In genomic region chr19:6099037-6099436, GRCh38 we compare ENCODE assay signal across 25 cellular contexts. TPM values are rescaled to one million over a fixed set of nuclear protein-coding genes. Genes with fewer than 3 reads are reported as not detected.
A peak's percentile ranks its signal among the peaks of the same experiment; 100 is the strongest.
DNase-seq lines count a peak whose midpoint lies in the region; ATAC-seq, FAIRE-seq and TF ChIP-seq lines count a peak whose summit lies in the region.
"Had no signal": no experiment of that assay in that cellular context is flagged by ENCODE, and none has a peak within 500 bp of the region (broad histone marks: within the 10 kb centered on the region; RNA-seq: fewer than 3 reads in every experiment).

No MANE protein-coding gene starts in this region.

- H3K27ac Mint-ChIP-seq in Calu3 (ENCODE audit: unreplicated experiment) = no peak overlapping the region
- H3K27ac Mint-ChIP-seq: mesothelial cell of epicardium had no signal

- no peaks in the 10 kb centered on the region for H3K27me3 ChIP-seq in left ventricle myocardium inferior (ENCODE audit: low read depth)
- H3K27me3 ChIP-seq in keratinocyte (ENCODE audit: control insufficient read depth, extremely low read depth, insufficient read depth, low read length) = no peaks in the 10 kb centered on the region
- H3K27me3 ChIP-seq in rectal smooth muscle tissue (ENCODE audit: control insufficient read depth, insufficient read depth, low read length) = no peaks in the 10 kb centered on the region
- H3K27me3 ChIP-seq in vagina = no peaks in the 10 kb centered on the region
- H3K27me3 ChIP-seq: BLaER1 treated with 17β-estradiol and CSF1 and Interleukin-3, amounts not matched to agents 10 nM and 100 nM had no signal

- H3K79me2 ChIP-seq in keratinocyte (ENCODE audit: control insufficient read depth, insufficient read depth, low read length) = peaks cover 46% of the 10 kb centered on the region

- H2AFZ ChIP-seq in keratinocyte (ENCODE audit: control insufficient read depth, low read length) = no peak overlapping the region
- H2AFZ ChIP-seq: neural progenitor cell had no signal

- no peaks in the 10 kb centered on the region for H3K36me3 Mint-ChIP-seq in Calu3 (ENCODE audit: insufficient read depth, unreplicated experiment)
- H3K36me3 Mint-ChIP-seq: mesothelial cell of epicardium had no signal

- no peak overlapping the region for H3K4me3 Mint-ChIP-seq in Calu3 (ENCODE audit: low read depth, unreplicated experiment)
- H3K4me3 Mint-ChIP-seq: activated CD4-positive, alpha-beta T cell treated with anti-CD3 and anti-CD28 coated beads, Interleukin-2, amount 10 ng/mL, durations not matched to agents 7 days and 5 days; mesothelial cell of epicardium; neural progenitor cell had no signal

- peaks cover 17% of the 10 kb centered on the region for H3K4me1 Mint-ChIP-seq in Calu3 (ENCODE audit: low read depth, unreplicated experiment)

- H3K9me3 ChIP-seq in left ventricle myocardium inferior (replicated peaks) (no peaks in the 10 kb centered on the region), keratinocyte (ENCODE audit: control insufficient read depth, low read depth, low read length) (no peaks in the 10 kb centered on the region), vagina (no peaks in the 10 kb centered on the region)
- H3K9me3 ChIP-seq: A549 had no signal

- no peaks in the 10 kb centered on the region for H3K27me3 Mint-ChIP-seq in Calu3 (ENCODE audit: unreplicated experiment)
- H3K27me3 Mint-ChIP-seq: activated CD4-positive, alpha-beta T cell treated with anti-CD3 and anti-CD28 coated beads, Interleukin-2, amount 10 ng/mL, durations not matched to agents 7 days and 5 days had no signal

- H3K27ac ChIP-seq in left ventricle myocardium inferior (replicated peaks) (peak overlapping the region; percentile 75), keratinocyte (ENCODE audit: control insufficient read depth, insufficient read depth, low read length) (no peak overlapping the region), rectal smooth muscle tissue (ENCODE audit: low read depth, low read length) (peak overlapping the region; percentile 87), vagina (peak overlapping the region; percentile 76)
- H3K27ac ChIP-seq: A549, neural progenitor cell had no signal

- DNase-seq in left ventricle myocardium inferior (no peak), Right ventricle myocardium superior (no peak), keratinocyte (ENCODE audit: low read depth, low spot score) (no peak), vagina (ENCODE audit: extremely low spot score in 2 of 2) (no peak), Calu3 (no peak), NOMO-1 treated with DMSO at 0.1 percent for 48 hours (lab: John Stamatoyannopoulos, UW; ENCODE audit: unreplicated experiment) (no peak)
- DNase-seq: activated CD4-positive, alpha-beta T cell treated with anti-CD3 and anti-CD28 coated beads, Interleukin-2, amount 10 ng/mL, durations not matched to agents 7 days and 5 days; effector CD8-positive, alpha-beta T cell; GF-D8; NCI-H1105; NCI-H526; SHP77; stimulated activated CD4-positive, alpha-beta T cell treated with anti-CD3 and anti-CD28 coated beads, Interleukin-12 subunit alpha, Interleukin-12 subunit beta, amount 100 ng/mL, for 4 hours had no signal

- dilution Hi-C loops in keratinocyte (cut with MboI; ENCODE audit: extremely low pct_ligation_motif_present, low sequenced_read_pairs) = no loop called here

- TF ChIP-seq CTCF in left ventricle myocardium inferior (IDR thresholded peaks at IDR 0.05; ENCODE audit: borderline replicate concordance) = no peak
- no peak for TF ChIP-seq CTCF in keratinocyte (optimal IDR thresholded peaks at IDR 0.05 in 1 of 3, IDR thresholded peaks at IDR 0.05 in 1 of 3, conservative IDR thresholded peaks at IDR 0.05 in 1 of 3; ENCODE audit: extremely low read depth in 1 of 3, insufficient read depth in 2 of 3, low read length in 3 of 3)
- no peak for TF ChIP-seq CTCF in vagina (IDR thresholded peaks at IDR 0.05)
- no peak for TF ChIP-seq CTCF in Calu3 (IDR thresholded peaks at IDR 0.05; ENCODE audit: unreplicated experiment)

- FAIRE-seq in keratinocyte (lab: Jason Lieb, UNC) = no peak
- FAIRE-seq: A549 had no signal

- intact Hi-C loops in left ventricle myocardium inferior (cut with micrococcal nuclease) (no loop called here), Right ventricle myocardium superior (cut with DNase I) (no loop called here), vagina (cut with DNase I) (no loop called here), Calu3 (cut with micrococcal nuclease; ENCODE audit: unreplicated experiment) (no loop called here)

- no peak for ATAC-seq in Right ventricle myocardium superior (ENCODE audit: poor library complexity)
- ATAC-seq in GM19328 (IDR thresholded peaks at IDR 0.05; ENCODE audit: unreplicated experiment) = no peak
- ATAC-seq: A549, HCT116 had no signal

- no peaks in the 10 kb centered on the region for H3K36me3 ChIP-seq in left ventricle myocardium inferior
- H3K36me3 ChIP-seq in keratinocyte (ENCODE audit: control insufficient read depth in 2 of 2, extremely low read depth in 1 of 2, insufficient read depth in 2 of 2, low read length in 2 of 2) = peaks cover 0 to 5% of the 10 kb centered on the region in 2 experiments
- no peaks in the 10 kb centered on the region for H3K36me3 ChIP-seq in rectal smooth muscle tissue (ENCODE audit: control insufficient read depth, insufficient read depth, low read length)
- H3K36me3 ChIP-seq in vagina = no peaks in the 10 kb centered on the region
- H3K36me3 ChIP-seq: BLaER1 treated with 17β-estradiol and CSF1 and Interleukin-3, amounts not matched to agents 10 nM and 100 nM; neural progenitor cell had no signal

- H3K9ac ChIP-seq in keratinocyte (ENCODE audit: control insufficient read depth, extremely low read depth, insufficient read depth, low read length) = peak overlapping the region; percentile 11
- no peak overlapping the region for H3K9ac ChIP-seq in rectal smooth muscle tissue (ENCODE audit: low read length)
- H3K9ac ChIP-seq: neural progenitor cell had no signal

- CTCF ChIA-PET in Calu3 (lab: Charles Lee) = interaction anchor here (1.0 kb wide), 1 partner anchor 295 kb away, joined by 3 read pairs; no protein-coding TSS in a partner anchor

- peaks cover 70% of the 10 kb centered on the region for H3K4me1 ChIP-seq in left ventricle myocardium inferior
- H3K4me1 ChIP-seq in keratinocyte (ENCODE audit: control insufficient read depth, extremely low read depth, insufficient read depth, low read length) = peaks cover 58% of the 10 kb centered on the region
- H3K4me1 ChIP-seq in rectal smooth muscle tissue (ENCODE audit: control insufficient read depth, insufficient read depth, low read length) = peaks cover 52% of the 10 kb centered on the region
- peaks cover 50% of the 10 kb centered on the region for H3K4me1 ChIP-seq in vagina

- BruUV-seq in Calu3 (replicated peaks; lab: Mats Ljungman, UMichigan) = no TSS peak

- H4K20me1 ChIP-seq in keratinocyte (ENCODE audit: control insufficient read depth, extremely low read depth, insufficient read depth, low read length) = no peaks in the 10 kb centered on the region
- H4K20me1 ChIP-seq: BLaER1 treated with 17β-estradiol and CSF1 and Interleukin-3, amounts not matched to agents 10 nM and 100 nM had no signal

- H3K9me1 ChIP-seq in keratinocyte (ENCODE audit: control insufficient read depth, extremely low read depth, insufficient read depth, low read length) = no peaks in the 10 kb centered on the region

- H3K9me3 Mint-ChIP-seq in Calu3 (ENCODE audit: low read depth, unreplicated experiment) = no peaks in the 10 kb centered on the region
- H3K9me3 Mint-ChIP-seq: mesothelial cell of epicardium, neural progenitor cell had no signal

- peak overlapping the region; percentile 29 for H3K4me2 ChIP-seq in keratinocyte (ENCODE audit: control insufficient read depth, extremely low read depth, insufficient read depth, low read depth, low read length)
- H3K4me2 ChIP-seq: A549, neural progenitor cell had no signal

- H3K4me3 ChIP-seq in left ventricle myocardium inferior = no peak overlapping the region
- H3K4me3 ChIP-seq in keratinocyte (ENCODE audit: control insufficient read depth in 2 of 3, extremely low read depth in 1 of 3, insufficient read depth in 2 of 3, low read depth in 1 of 3, low read length in 3 of 3) = no peak overlapping the region
- no peak overlapping the region for H3K4me3 ChIP-seq in rectal smooth muscle tissue (ENCODE audit: low read length)
- H3K4me3 ChIP-seq in vagina = no peak overlapping the region
- H3K4me3 ChIP-seq: A549, neural progenitor cell had no signal

- no peak for TF ChIP-seq POLR2A in vagina (IDR thresholded peaks at IDR 0.05)

RNA-seq across cellular contexts. Expression of gene RFX2, which starts 11.3 kb away (rescaled TPM):
- total RNA-seq in left ventricle myocardium inferior = 6.1 TPM
- 8.3 TPM for total RNA-seq in Right ventricle myocardium superior
- polyA plus RNA-seq in keratinocyte = 5.8 to 7.3 TPM (median 5.9 TPM) in 3 replicates
- polyA plus RNA-seq in keratinocyte (2011; ENCODE audit: low read depth) = 4.7 TPM
- 3.4 and 7.4 TPM in 2 replicates for polyA plus RNA-seq in keratinocyte (2011; cell fraction: cytosol; rRNA removed)
- 11.0 and 15.6 TPM in 2 replicates for polyA plus RNA-seq in keratinocyte (2011; cell fraction: nucleus; rRNA removed)
- polyA plus RNA-seq in keratinocyte (2012; ENCODE audit: low replicate concordance) = 6.1 and 6.7 TPM in 2 replicates
- 6.1 to 38.4 TPM (median 6.6 TPM) in 3 replicates for polyA minus RNA-seq in keratinocyte
- 16.3 TPM for polyA minus RNA-seq in keratinocyte (2011; cell fraction: cytosol; rRNA and poly(A)+ RNA removed)
- polyA minus RNA-seq in keratinocyte (2011; cell fraction: nucleus; rRNA and poly(A)+ RNA removed) = 12.3 and 13.0 TPM in 2 replicates
- total RNA-seq in vagina = 12.0 TPM
- 9.3 and 13.7 TPM in 2 replicates for total RNA-seq in Calu3 (2022)

RNA-seq across cellular contexts. Expression of gene ACSBG2, which starts 36.4 kb away (rescaled TPM):
- not detected for total RNA-seq in left ventricle myocardium inferior
- not detected for total RNA-seq in Right ventricle myocardium superior
- polyA plus RNA-seq in keratinocyte = not detected in 3 replicates
- polyA plus RNA-seq in keratinocyte (2011; ENCODE audit: low read depth) = not detected
- not detected in 2 replicates for polyA plus RNA-seq in keratinocyte (2011; cell fraction: cytosol; rRNA removed)
- 0.05 TPM in 1 of 2 replicates, not detected in the other for polyA plus RNA-seq in keratinocyte (2011; cell fraction: nucleus; rRNA removed)
- not detected in 2 replicates for polyA plus RNA-seq in keratinocyte (2012; ENCODE audit: low replicate concordance)
- not detected in 3 replicates for polyA minus RNA-seq in keratinocyte
- not detected for polyA minus RNA-seq in keratinocyte (2011; cell fraction: cytosol; rRNA and poly(A)+ RNA removed)
- not detected in 2 replicates for polyA minus RNA-seq in keratinocyte (2011; cell fraction: nucleus; rRNA and poly(A)+ RNA removed)
- not detected for total RNA-seq in vagina
- not detected in 2 replicates for total RNA-seq in Calu3 (2022)
- total RNA-seq: activated CD4-positive, alpha-beta T cell treated with anti-CD3 and anti-CD28 coated beads, Interleukin-2, amount 10 ng/mL, durations not matched to agents 7 days and 5 days; cardiac septum; mesothelial cell of epicardium; pulmonary artery endothelial cell; T-helper 1 cell treated with Interleukin-12 subunit alpha and Interleukin-12 subunit beta and Interleukin-4 antibody, amounts not matched to agents 30 ng/mL and 1 ng/mL, for 36 hours; ureter had no signal
- polyA plus RNA-seq: A549, adipose tissue had no signal
